In genomic region chr15:78422571-78423340, GRCh38 we compare ENCODE assay signal across 8 cellular contexts. TPM values are rescaled to one million over a fixed set of nuclear protein-coding genes. Genes with fewer than 3 reads are reported as not detected.
DNase-seq lines count a peak whose midpoint lies in the region; ATAC-seq and TF ChIP-seq lines count a peak whose summit lies in the region.

No MANE protein-coding gene starts in this region.

- no peaks in the 10 kb centered on the region for H3K9me3 Mint-ChIP-seq in activated naive CD8-positive, alpha-beta T cell treated with anti-CD3 and anti-CD28 coated beads for 36 hours

- WGBS in heart left ventricle, 4 donors = 51 to 58% (median 54%) methylated on average over 12 of the region's 12 CpGs

- peaks cover 0 to 11% (median 0%) of the 10 kb centered on the region in 12 donors for H3K4me1 ChIP-seq in heart left ventricle

- peaks cover 15% of the 10 kb centered on the region for H3K4me1 Mint-ChIP-seq in activated naive CD8-positive, alpha-beta T cell treated with anti-CD3 and anti-CD28 coated beads for 36 hours

- peaks cover 15% of the 10 kb centered on the region for H3K27me3 Mint-ChIP-seq in activated naive CD8-positive, alpha-beta T cell treated with anti-CD3 and anti-CD28 coated beads for 36 hours

- no peaks in the 10 kb centered on the region for H3K36me3 ChIP-seq in heart left ventricle

- no peak overlapping the region for H3K4me3 ChIP-seq in heart left ventricle

- no peak overlapping the region for H3K27ac Mint-ChIP-seq in activated naive CD8-positive, alpha-beta T cell treated with anti-CD3 and anti-CD28 coated beads for 36 hours

- no peaks in the 10 kb centered on the region for H3K36me3 Mint-ChIP-seq in activated naive CD8-positive, alpha-beta T cell treated with anti-CD3 and anti-CD28 coated beads for 36 hours

- H3K27ac ChIP-seq in heart left ventricle = no peak overlapping the region

- no peak for TF ChIP-seq POLR2A in heart left ventricle (IDR thresholded peaks at IDR 0.05)

- peak; percentile 83 for DNase-seq in GM03348 (ENCODE audit: low spot score)
- DNase-seq in NCI-H1092 treated with DMSO at 0.1 percent for 48 hours (lab: John Stamatoyannopoulos, UW) = peak; percentile 66
- DNase-seq in SW480 (ENCODE audit: low spot score) = peak; percentile 68
- peak; percentile 55 for DNase-seq in activated naive CD8-positive, alpha-beta T cell treated with anti-CD3 and anti-CD28 coated beads for 36 hours
- peak; percentile 39 to 67 (median 57) for DNase-seq in heart left ventricle
- DNase-seq in putamen (ENCODE audit: low spot score) = peak; percentile 34
- DNase-seq in COR-L47 (lab: John Stamatoyannopoulos, UW) = no peak

- H3K4me3 Mint-ChIP-seq in activated naive CD8-positive, alpha-beta T cell treated with anti-CD3 and anti-CD28 coated beads for 36 hours = no peak overlapping the region

- no peaks in the 10 kb centered on the region for H3K27me3 ChIP-seq in heart left ventricle

- intact Hi-C loops in heart left ventricle (cut with DNase I) = loop anchor here in 8 of 10 donors (1.0 to 10.0 kb wide), 6 partner anchors 110 to 458 kb away; no protein-coding TSS in a partner anchor

- ATAC-seq in heart left ventricle = peak in 3 of 4 donors; percentile 53 to 75 (median 74)
- ATAC-seq in HG02973 (IDR thresholded peaks at IDR 0.05; ENCODE audit: unreplicated experiment) = no peak

- no peaks in the 10 kb centered on the region for H3K9me3 ChIP-seq in heart left ventricle

- TF ChIP-seq CTCF in heart left ventricle (IDR thresholded peaks at IDR 0.05) = peak; percentile 88 to 96 (median 93)

RNA-seq across cellular contexts. Expression of gene IREB2, which starts 15.3 kb away (rescaled TPM):
- total RNA-seq in activated naive CD8-positive, alpha-beta T cell treated with anti-CD3 and anti-CD28 coated beads for 36 hours = 10 to 100 TPM; 68.2 to 69.4 TPM
- 10 to 100 TPM; 12.9 to 50.0 (median 30.0) TPM for total RNA-seq in heart left ventricle
- 10 to 100 TPM in 1 of 2 donors, 1 to 10 TPM in 1; 6.3 to 13.3 TPM for polyA plus RNA-seq in heart left ventricle
